ENCODE assay signal across 9 cellular contexts in genomic region chr2:85589166-85589565, GRCh38. TPM values are rescaled to one million over a fixed set of nuclear protein-coding genes. Genes with fewer than 3 reads are reported as not detected.
A peak's percentile ranks its signal among the peaks of the same experiment; 100 is the strongest.
DNase-seq lines count a peak whose midpoint lies in the region; TF ChIP-seq lines count a peak whose summit lies in the region.
"Had no signal": no experiment of that assay in that cellular context is flagged by ENCODE, and none has a peak within 500 bp of the region (broad histone marks: within the 10 kb centered on the region; RNA-seq: fewer than 3 reads in every experiment).

No MANE protein-coding gene starts in this region.

- no peak for TF ChIP-seq CTCF in ascending aorta (IDR thresholded peaks at IDR 0.05)
- no peak for TF ChIP-seq CTCF in right atrium auricular region (IDR thresholded peaks at IDR 0.05)

- H3K27me3 ChIP-seq in ascending aorta: no peaks in the 10 kb centered on the region
- no peaks in the 10 kb centered on the region for H3K27me3 ChIP-seq in right atrium auricular region
- no peaks in the 10 kb centered on the region for H3K27me3 ChIP-seq in subcutaneous abdominal adipose tissue (ENCODE audit: control insufficient read depth in 5 of 5, insufficient read depth in 4 of 5, low read length in 5 of 5)
- H3K27me3 ChIP-seq: MG63 had no signal

- H3K4me1 ChIP-seq in ascending aorta (peaks cover 12 to 53% of the 10 kb centered on the region in 2 donors), right atrium auricular region (peaks cover 4 to 81% of the 10 kb centered on the region in 2 donors), subcutaneous abdominal adipose tissue (ENCODE audit: control insufficient read depth in 5 of 5, insufficient read depth in 5 of 5, low read length in 5 of 5) (peaks cover 17 to 86% (median 71%) of the 10 kb centered on the region in 5 donors)

- intact Hi-C loops in ascending aorta (cut with DNase I): no loop called here

- H3K27ac ChIP-seq in ascending aorta (peak overlapping the region; percentile 84 to 88), right atrium auricular region (peak overlapping the region; percentile 66 to 79), subcutaneous abdominal adipose tissue (ENCODE audit: low read depth, low read length) (peak overlapping the region; percentile 92)

- H3K36me3 ChIP-seq in ascending aorta: peaks cover 0 to 2% of the 10 kb centered on the region in 2 donors
- H3K36me3 ChIP-seq in right atrium auricular region: no peaks in the 10 kb centered on the region
- H3K36me3 ChIP-seq in subcutaneous abdominal adipose tissue (ENCODE audit: control insufficient read depth in 5 of 5, insufficient read depth in 5 of 5, low read length in 5 of 5): peaks cover 0 to 6% (median 0%) of the 10 kb centered on the region in 5 donors
- H3K36me3 ChIP-seq: MG63 had no signal

- DNase-seq in ascending aorta (ENCODE audit: low spot score in 2 of 2) (no peak), right atrium auricular region (ENCODE audit: low spot score) (no peak), DMS 273 treated with DMSO at 0.1 percent for 48 hours (lab: John Stamatoyannopoulos, UW) (no peak), T-helper 2 cell (no peak)
- no peak for DNase-seq in activated CD4-positive, alpha-beta T cell treated with anti-CD3 and anti-CD28 coated beads for 1 hour
- DNase-seq: MG63, NCI-H2171 had no signal

- H3K9ac ChIP-seq in subcutaneous abdominal adipose tissue (ENCODE audit: low read length in 5 of 5): peak overlapping the region in 2 of 5 donors; percentile 18 to 49

- H3K4me3 ChIP-seq in ascending aorta (no peak overlapping the region), right atrium auricular region (no peak overlapping the region), subcutaneous abdominal adipose tissue (ENCODE audit: low read depth in 1 of 5, low read length in 5 of 5) (no peak overlapping the region)
- H3K4me3 ChIP-seq: MG63 had no signal

- no peaks in the 10 kb centered on the region for H3K9me3 ChIP-seq in ascending aorta
- no peaks in the 10 kb centered on the region for H3K9me3 ChIP-seq in right atrium auricular region
- H3K9me3 ChIP-seq in subcutaneous abdominal adipose tissue (ENCODE audit: control insufficient read depth in 5 of 5, low read length in 5 of 5): no peaks in the 10 kb centered on the region
- H3K9me3 ChIP-seq: MG63 had no signal

RNA-seq across cellular contexts. Expression of gene VAMP5, which starts 4.9 kb away (rescaled TPM):
- 114 TPM for total RNA-seq in ascending aorta
- total RNA-seq in right atrium auricular region: 10 to 100 TPM; 37.2 to 61.7 TPM
- total RNA-seq: SK-MEL-5 had no signal

RNA-seq across cellular contexts. Expression of gene RNF181, which starts 6.4 kb away (rescaled TPM):
- total RNA-seq in ascending aorta (157 TPM), right atrium auricular region (100 to 1,000 TPM; 109 to 194 TPM)

RNA-seq across cellular contexts. Expression of gene VAMP8, which starts 11.8 kb away (rescaled TPM):
- total RNA-seq in ascending aorta (10.0 TPM), right atrium auricular region (10 to 100 TPM; 11.9 to 26.1 TPM)

RNA-seq across cellular contexts. Expression of gene TMEM150A, which starts 13.3 kb away (rescaled TPM):
- 26.7 TPM for total RNA-seq in ascending aorta
- total RNA-seq in right atrium auricular region: 10 to 100 TPM; 15.8 to 21.7 TPM

RNA-seq across cellular contexts. Expression of gene C2orf68, which starts 22.7 kb away (rescaled TPM):
- total RNA-seq in ascending aorta (1.6 TPM), right atrium auricular region (10 to 100 TPM in 1 of 2 donors, 1 to 10 TPM in 1; 8.9 to 11.1 TPM)
